In genomic region chr22:30922151-30922611, GRCh38 we compare ENCODE assay signal across 8 cellular contexts. TPM values are rescaled to one million over a fixed set of nuclear protein-coding genes. Genes with fewer than 3 reads are reported as not detected.
A peak's percentile ranks its signal among the peaks of the same experiment; 100 is the strongest.
DNase-seq lines count a peak whose midpoint lies in the region; ATAC-seq and TF ChIP-seq lines count a peak whose summit lies in the region.

No MANE protein-coding gene starts in this region.

- H3K27me3 ChIP-seq in prostate gland (replicated peaks; ENCODE audit: insufficient read depth) (no peaks in the 10 kb centered on the region), tibial artery (no peaks in the 10 kb centered on the region)

- H3K4me1 ChIP-seq in prostate gland (replicated peaks) (no peaks in the 10 kb centered on the region), tibial artery (peaks cover 0 to 12% (median 0%) of the 10 kb centered on the region in 4 donors)

- intact Hi-C loops in prostate gland (cut with DNase I) (loop anchor here (5.0 kb wide), 1 partner anchor 160 kb away; no protein-coding TSS in a partner anchor), tibial artery (cut with DNase I; ENCODE audit: low total_unique reads) (loop anchor here (5.0 kb wide), 2 partner anchors 155 to 285 kb away; partner anchors contain the start of gene SLC35E4)

- H3K9me3 ChIP-seq in prostate gland (no peaks in the 10 kb centered on the region), tibial artery (no peaks in the 10 kb centered on the region)

- ATAC-seq in GM19324 (IDR thresholded peaks at IDR 0.05; ENCODE audit: low FRiP score, unreplicated experiment) (no peak), HG02642 (IDR thresholded peaks at IDR 0.05; ENCODE audit: poor library complexity, unreplicated experiment) (no peak)

- DNase-seq in D341Med (ENCODE audit: low spot score) (peak; percentile 36), NCI-H1417 (lab: John Stamatoyannopoulos, UW) (peak in 2 of 3 experiments; percentile 80 to 93), activated T-cell treated with anti-CD3 and anti-CD28 coated beads for 48 hours (ENCODE audit: low read depth) (peak; percentile 78), fibroblast of mammary gland (ENCODE audit: low read depth) (peak; percentile 53), prostate gland (ENCODE audit: low spot score) (peak; percentile 32), tibial artery (peak in 1 of 2 donors; percentile 75)

- TF ChIP-seq CTCF in fibroblast of mammary gland (conservative IDR thresholded peaks at IDR 0.05; ENCODE audit: control insufficient read depth, insufficient read depth, low read depth, low read length): no peak
- TF ChIP-seq CTCF in prostate gland (IDR thresholded peaks at IDR 0.05): no peak
- no peak for TF ChIP-seq CTCF in tibial artery (IDR thresholded peaks at IDR 0.05)

- WGBS in prostate gland: 44% methylated on average over 34 of the region's 34 CpGs

- peak overlapping the region; percentile 14 for H3K4me3 ChIP-seq in fibroblast of mammary gland (ENCODE audit: control insufficient read depth, low read depth, low read length)
- peak overlapping the region; percentile 21 to 31 for H3K4me3 ChIP-seq in prostate gland
- peak overlapping the region; percentile 48 to 53 for H3K4me3 ChIP-seq in tibial artery

- H3K27ac ChIP-seq in prostate gland (no peak overlapping the region), tibial artery (peak overlapping the region; percentile 45 to 55)

- no peaks in the 10 kb centered on the region for H3K36me3 ChIP-seq in prostate gland
- peaks cover 8 to 36% (median 18%) of the 10 kb centered on the region in 3 donors for H3K36me3 ChIP-seq in tibial artery

- no peak for TF ChIP-seq POLR2A in prostate gland (IDR thresholded peaks at IDR 0.05)

RNA-seq across cellular contexts. Expression of gene MORC2, which starts 46.4 kb away (rescaled TPM):
- total RNA-seq in prostate gland: 10 to 100 TPM; 19.7 to 74.8 TPM

RNA-seq across cellular contexts. Expression of gene TUG1, which starts 46.9 kb away (rescaled TPM):
- total RNA-seq in prostate gland: 100 to 1,000 TPM in 1 of 2 donors, 10 to 100 TPM in 1; 58.7 to 113 TPM

Comparison
In these comparisons a context has a peak if more than half of its experiments do, and no peak if none do; other contexts are left out.
1. H3K27ac ChIP-seq: peak in tibial artery (2 of 2); none in prostate gland (0 of 2).
2. Peak in every context shown above with its lines, with median percentiles within 50 percentile points of each other: H3K4me3 ChIP-seq.